1 cellular context compared by ENCODE assay signal in genomic region chr2:55418512-55419235, GRCh38.
TF ChIP-seq lines count a peak whose summit lies in the region.

No MANE protein-coding gene starts in this region.

TF ChIP-seq in K562, 482 proteins besides CTCF, POLR2A, EP300 and RAD21 (continued from another document):
- TF ChIP-seq, protein P1, sequence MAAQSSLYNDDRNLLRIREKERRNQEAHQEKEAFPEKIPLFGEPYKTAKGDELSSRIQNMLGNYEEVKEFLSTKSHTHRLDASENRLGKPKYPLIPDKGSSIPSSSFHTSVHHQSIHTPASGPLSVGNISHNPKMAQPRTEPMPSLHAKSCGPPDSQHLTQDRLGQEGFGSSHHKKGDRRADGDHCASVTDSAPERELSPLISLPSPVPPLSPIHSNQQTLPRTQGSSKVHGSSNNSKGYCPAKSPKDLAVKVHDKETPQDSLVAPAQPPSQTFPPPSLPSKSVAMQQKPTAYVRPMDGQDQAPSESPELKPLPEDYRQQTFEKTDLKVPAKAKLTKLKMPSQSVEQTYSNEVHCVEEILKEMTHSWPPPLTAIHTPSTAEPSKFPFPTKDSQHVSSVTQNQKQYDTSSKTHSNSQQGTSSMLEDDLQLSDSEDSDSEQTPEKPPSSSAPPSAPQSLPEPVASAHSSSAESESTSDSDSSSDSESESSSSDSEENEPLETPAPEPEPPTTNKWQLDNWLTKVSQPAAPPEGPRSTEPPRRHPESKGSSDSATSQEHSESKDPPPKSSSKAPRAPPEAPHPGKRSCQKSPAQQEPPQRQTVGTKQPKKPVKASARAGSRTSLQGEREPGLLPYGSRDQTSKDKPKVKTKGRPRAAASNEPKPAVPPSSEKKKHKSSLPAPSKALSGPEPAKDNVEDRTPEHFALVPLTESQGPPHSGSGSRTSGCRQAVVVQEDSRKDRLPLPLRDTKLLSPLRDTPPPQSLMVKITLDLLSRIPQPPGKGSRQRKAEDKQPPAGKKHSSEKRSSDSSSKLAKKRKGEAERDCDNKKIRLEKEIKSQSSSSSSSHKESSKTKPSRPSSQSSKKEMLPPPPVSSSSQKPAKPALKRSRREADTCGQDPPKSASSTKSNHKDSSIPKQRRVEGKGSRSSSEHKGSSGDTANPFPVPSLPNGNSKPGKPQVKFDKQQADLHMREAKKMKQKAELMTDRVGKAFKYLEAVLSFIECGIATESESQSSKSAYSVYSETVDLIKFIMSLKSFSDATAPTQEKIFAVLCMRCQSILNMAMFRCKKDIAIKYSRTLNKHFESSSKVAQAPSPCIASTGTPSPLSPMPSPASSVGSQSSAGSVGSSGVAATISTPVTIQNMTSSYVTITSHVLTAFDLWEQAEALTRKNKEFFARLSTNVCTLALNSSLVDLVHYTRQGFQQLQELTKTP (IDR thresholded peaks at IDR 0.05; ENCODE audit: low read depth in 1 of 2, partially characterized antibody in 2 of 2): peak in 1 of 2 experiments; percentile 14
- TF ChIP-seq RFX5 (IDR thresholded peaks at IDR 0.05; ENCODE audit: low read depth, low read length) (no peak), NFATC3 (IDR thresholded peaks at IDR 0.05) (no peak)
- TF ChIP-seq, protein P2, sequence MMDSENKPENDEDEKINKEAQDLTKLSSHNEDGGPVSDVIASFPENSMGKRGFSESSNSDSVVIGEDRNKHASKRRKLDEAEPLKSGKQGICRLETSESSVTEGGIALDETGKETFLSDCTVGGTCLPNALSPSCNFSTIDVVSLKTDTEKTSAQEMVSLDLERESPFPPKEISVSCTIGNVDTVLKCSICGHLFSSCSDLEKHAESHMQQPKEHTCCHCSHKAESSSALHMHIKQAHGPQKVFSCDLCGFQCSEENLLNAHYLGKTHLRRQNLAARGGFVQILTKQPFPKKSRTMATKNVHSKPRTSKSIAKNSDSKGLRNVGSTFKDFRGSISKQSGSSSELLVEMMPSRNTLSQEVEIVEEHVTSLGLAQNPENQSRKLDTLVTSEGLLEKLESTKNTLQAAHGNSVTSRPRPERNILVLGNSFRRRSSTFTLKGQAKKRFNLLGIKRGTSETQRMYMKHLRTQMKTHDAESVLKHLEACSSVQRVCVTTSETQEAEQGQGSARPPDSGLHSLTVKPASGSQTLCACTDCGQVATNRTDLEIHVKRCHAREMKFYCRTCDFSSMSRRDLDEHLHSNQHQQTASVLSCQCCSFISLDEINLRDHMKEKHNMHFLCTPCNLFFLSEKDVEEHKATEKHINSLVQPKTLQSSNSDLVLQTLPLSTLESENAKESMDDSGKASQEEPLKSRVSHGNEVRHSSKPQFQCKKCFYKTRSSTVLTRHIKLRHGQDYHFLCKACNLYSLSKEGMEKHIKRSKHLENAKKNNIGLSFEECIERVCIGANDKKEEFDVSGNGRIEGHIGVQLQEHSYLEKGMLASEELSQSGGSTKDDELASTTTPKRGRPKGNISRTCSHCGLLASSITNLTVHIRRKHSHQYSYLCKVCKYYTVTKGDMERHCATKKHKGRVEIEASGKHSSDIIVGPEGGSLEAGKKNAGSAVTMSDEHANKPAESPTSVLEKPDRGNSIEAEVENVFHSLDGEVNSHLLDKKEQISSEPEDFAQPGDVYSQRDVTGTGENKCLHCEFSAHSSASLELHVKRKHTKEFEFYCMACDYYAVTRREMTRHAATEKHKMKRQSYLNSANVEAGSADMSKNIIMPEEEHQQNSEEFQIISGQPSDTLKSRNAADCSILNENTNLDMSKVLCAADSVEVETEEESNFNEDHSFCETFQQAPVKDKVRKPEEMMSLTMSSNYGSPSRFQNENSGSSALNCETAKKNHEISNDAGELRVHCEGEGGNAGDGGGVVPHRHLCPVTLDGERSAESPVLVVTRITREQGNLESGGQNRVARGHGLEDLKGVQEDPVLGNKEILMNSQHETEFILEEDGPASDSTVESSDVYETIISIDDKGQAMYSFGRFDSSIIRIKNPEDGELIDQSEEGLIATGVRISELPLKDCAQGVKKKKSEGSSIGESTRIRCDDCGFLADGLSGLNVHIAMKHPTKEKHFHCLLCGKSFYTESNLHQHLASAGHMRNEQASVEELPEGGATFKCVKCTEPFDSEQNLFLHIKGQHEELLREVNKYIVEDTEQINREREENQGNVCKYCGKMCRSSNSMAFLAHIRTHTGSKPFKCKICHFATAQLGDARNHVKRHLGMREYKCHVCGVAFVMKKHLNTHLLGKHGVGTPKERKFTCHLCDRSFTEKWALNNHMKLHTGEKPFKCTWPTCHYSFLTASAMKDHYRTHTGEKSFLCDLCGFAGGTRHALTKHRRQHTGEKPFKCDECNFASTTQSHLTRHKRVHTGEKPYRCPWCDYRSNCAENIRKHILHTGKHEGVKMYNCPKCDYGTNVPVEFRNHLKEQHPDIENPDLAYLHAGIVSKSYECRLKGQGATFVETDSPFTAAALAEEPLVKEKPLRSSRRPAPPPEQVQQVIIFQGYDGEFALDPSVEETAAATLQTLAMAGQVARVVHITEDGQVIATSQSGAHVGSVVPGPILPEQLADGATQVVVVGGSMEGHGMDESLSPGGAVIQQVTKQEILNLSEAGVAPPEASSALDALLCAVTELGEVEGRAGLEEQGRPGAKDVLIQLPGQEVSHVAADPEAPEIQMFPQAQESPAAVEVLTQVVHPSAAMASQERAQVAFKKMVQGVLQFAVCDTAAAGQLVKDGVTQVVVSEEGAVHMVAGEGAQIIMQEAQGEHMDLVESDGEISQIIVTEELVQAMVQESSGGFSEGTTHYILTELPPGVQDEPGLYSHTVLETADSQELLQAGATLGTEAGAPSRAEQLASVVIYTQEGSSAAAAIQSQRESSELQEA (IDR thresholded peaks at IDR 0.05; ENCODE audit: low read depth): no peak
